ENCODE assay signal across 13 cellular contexts in genomic region chr2:177633910-177634294, GRCh38.
DNase-seq lines count a peak whose midpoint lies in the region; ATAC-seq, FAIRE-seq and TF ChIP-seq lines count a peak whose summit lies in the region.
"Had no signal": no experiment of that assay in that cellular context is flagged by ENCODE, and none has a peak within 500 bp of the region (broad histone marks: within the 10 kb centered on the region; RNA-seq: fewer than 3 reads in every experiment).

No MANE protein-coding gene starts in this region.

- DNase-seq in breast epithelium (ENCODE audit: low spot score in 2 of 2) (no peak), MCF 10A (ENCODE audit: unreplicated experiment) (no peak), keratinocyte (ENCODE audit: low read depth, low spot score) (no peak), testis (no peak), colonic mucosa (no peak), Peyer's patch (no peak)
- DNase-seq: C1 segment of cervical spinal cord; foreskin melanocyte; naive thymus-derived CD8-positive, alpha-beta T cell had no signal

- no peak overlapping the region for H3K4me3 Mint-ChIP-seq in MCF 10A (ENCODE audit: unreplicated experiment)
- H3K4me3 Mint-ChIP-seq: activated naive CD4-positive, alpha-beta T cell treated with anti-CD3 and anti-CD28 coated beads, Interleukin-2, amount 50 U/mL, for 24 hours had no signal

- H2AFZ ChIP-seq in OCI-LY3 (ENCODE audit: low read depth, low read length) (peak overlapping the region; percentile 69; the same call in 1 of the 2 replicates), keratinocyte (ENCODE audit: control insufficient read depth, low read length) (no peak overlapping the region)

- H3K9me3 ChIP-seq in breast epithelium (no peaks in the 10 kb centered on the region), OCI-LY3 (ENCODE audit: insufficient read depth, low read length) (no peaks in the 10 kb centered on the region), keratinocyte (ENCODE audit: control insufficient read depth, low read depth, low read length) (no peaks in the 10 kb centered on the region), testis (no peaks in the 10 kb centered on the region), colonic mucosa (no peaks in the 10 kb centered on the region), Peyer's patch (no peaks in the 10 kb centered on the region)

- dilution Hi-C loops in keratinocyte (cut with MboI; ENCODE audit: extremely low pct_ligation_motif_present, low sequenced_read_pairs): no loop called here

- H3K79me2 ChIP-seq in OCI-LY3 (ENCODE audit: low read length) (no peaks in the 10 kb centered on the region), keratinocyte (ENCODE audit: control insufficient read depth, insufficient read depth, low read length) (no peaks in the 10 kb centered on the region)

- peaks cover 12% of the 10 kb centered on the region for H3K27me3 Mint-ChIP-seq in MCF 10A (ENCODE audit: insufficient read depth, unreplicated experiment)

- H3K27ac Mint-ChIP-seq in MCF 10A (ENCODE audit: low read depth, unreplicated experiment): no peak overlapping the region
- H3K27ac Mint-ChIP-seq: activated naive CD4-positive, alpha-beta T cell treated with anti-CD3 and anti-CD28 coated beads, Interleukin-2, amount 50 U/mL, for 24 hours had no signal

- H3K4me3 ChIP-seq in breast epithelium: peak overlapping the region in 2 of 3 donors; percentile 20 to 45
- H3K4me3 ChIP-seq in OCI-LY3 (ENCODE audit: low read length): peak overlapping the region; percentile 61
- H3K4me3 ChIP-seq in keratinocyte (ENCODE audit: control insufficient read depth in 2 of 3, extremely low read depth in 1 of 3, insufficient read depth in 2 of 3, low read depth in 1 of 3, low read length in 3 of 3): peak overlapping the region in 1 of 3 experiments; percentile 23
- peak overlapping the region; percentile 3 to 11 for H3K4me3 ChIP-seq in testis
- no peak overlapping the region for H3K4me3 ChIP-seq in colonic mucosa
- no peak overlapping the region for H3K4me3 ChIP-seq in Peyer's patch

- H3K27me3 ChIP-seq in breast epithelium (no peaks in the 10 kb centered on the region), OCI-LY3 (ENCODE audit: low read depth, low read length) (no peaks in the 10 kb centered on the region), keratinocyte (ENCODE audit: control insufficient read depth, extremely low read depth, insufficient read depth, low read length) (no peaks in the 10 kb centered on the region), testis (no peaks in the 10 kb centered on the region), colonic mucosa (no peaks in the 10 kb centered on the region), Peyer's patch (no peaks in the 10 kb centered on the region)

- no peak for ATAC-seq in GM18505 (IDR thresholded peaks at IDR 0.05; ENCODE audit: unreplicated experiment)
- ATAC-seq: HCT116; naive thymus-derived CD8-positive, alpha-beta T cell had no signal

- intact Hi-C loops in breast epithelium (cut with DNase I; ENCODE audit: low total_unique reads) (no loop called here), MCF 10A (cut with micrococcal nuclease) (no loop called here), testis (cut with DNase I; ENCODE audit: low total_unique reads) (no loop called here), colonic mucosa (cut with DNase I) (no loop called here)

- H3K9me3 Mint-ChIP-seq in MCF 10A (ENCODE audit: unreplicated experiment): no peaks in the 10 kb centered on the region
- H3K9me3 Mint-ChIP-seq: activated naive CD4-positive, alpha-beta T cell treated with anti-CD3 and anti-CD28 coated beads, Interleukin-2, amount 50 U/mL, for 24 hours had no signal

- H3K9ac ChIP-seq in OCI-LY3 (ENCODE audit: low read length) (peak overlapping the region; percentile 33; the same call in 1 of the 2 replicates), keratinocyte (ENCODE audit: control insufficient read depth, extremely low read depth, insufficient read depth, low read length) (no peak overlapping the region), colonic mucosa (ENCODE audit: low read depth in 2 of 2, low read length in 2 of 2) (no peak overlapping the region)

- POLR2A ChIA-PET in MCF 10A (lab: Yijun Ruan, JAX): interaction anchor here (0.6 kb wide), 1 partner anchor 370 kb away, joined by 3 read pairs; no protein-coding TSS in a partner anchor

- H3K27ac ChIP-seq in breast epithelium (no peak overlapping the region), OCI-LY3 (ENCODE audit: low read length) (no peak overlapping the region), keratinocyte (ENCODE audit: control insufficient read depth, insufficient read depth, low read length) (no peak overlapping the region), testis (no peak overlapping the region), colonic mucosa (no peak overlapping the region), Peyer's patch (no peak overlapping the region)

- WGBS in testis, 2 donors: 10 to 37% methylated on average over 1 of the region's 1 CpG

- H3K9me1 ChIP-seq in keratinocyte (ENCODE audit: control insufficient read depth, extremely low read depth, insufficient read depth, low read length): no peaks in the 10 kb centered on the region

- no peak for FAIRE-seq in keratinocyte (lab: Jason Lieb, UNC)

- H3K36me3 Mint-ChIP-seq in MCF 10A (ENCODE audit: insufficient read depth, unreplicated experiment): no peaks in the 10 kb centered on the region
- H3K36me3 Mint-ChIP-seq: naive thymus-derived CD8-positive, alpha-beta T cell had no signal

- H4K20me1 ChIP-seq in OCI-LY3 (ENCODE audit: insufficient read depth, low read length) (no peaks in the 10 kb centered on the region), keratinocyte (ENCODE audit: control insufficient read depth, extremely low read depth, insufficient read depth, low read length) (no peaks in the 10 kb centered on the region)

- TF ChIP-seq POLR2A in breast epithelium (IDR thresholded peaks at IDR 0.05): no peak
- TF ChIP-seq POLR2A in testis (IDR thresholded peaks at IDR 0.05): no peak
- TF ChIP-seq POLR2A in GM18505 (IDR thresholded peaks at IDR 0.05; ENCODE audit: borderline replicate concordance, extremely low read depth, insufficient read depth, insufficient read length): no peak
- no peak for TF ChIP-seq POLR2A in Peyer's patch (IDR thresholded peaks at IDR 0.05)

- no TSS peak for BruUV-seq in MCF 10A (replicated peaks; lab: Mats Ljungman, UMichigan)

- no peaks in the 10 kb centered on the region for H3K4me1 Mint-ChIP-seq in MCF 10A (ENCODE audit: insufficient read depth, unreplicated experiment)
- H3K4me1 Mint-ChIP-seq: activated naive CD4-positive, alpha-beta T cell treated with anti-CD3 and anti-CD28 coated beads, Interleukin-2, amount 50 U/mL, for 24 hours; naive thymus-derived CD8-positive, alpha-beta T cell had no signal

- TF ChIP-seq CTCF in breast epithelium (IDR thresholded peaks at IDR 0.05) (no peak), MCF 10A (IDR thresholded peaks at IDR 0.05; ENCODE audit: unreplicated experiment) (no peak), OCI-LY3 (IDR thresholded peaks at IDR 0.05; ENCODE audit: low read depth, low read length) (no peak), keratinocyte (optimal IDR thresholded peaks at IDR 0.05 in 1 of 3, IDR thresholded peaks at IDR 0.05 in 1 of 3, conservative IDR thresholded peaks at IDR 0.05 in 1 of 3; ENCODE audit: extremely low read depth in 1 of 3, insufficient read depth in 2 of 3, low read length in 3 of 3) (no peak), testis (IDR thresholded peaks at IDR 0.05) (no peak), colonic mucosa (IDR thresholded peaks at IDR 0.05) (no peak), Peyer's patch (IDR thresholded peaks at IDR 0.05) (no peak)

- peak overlapping the region; percentile 50 for H3K4me2 ChIP-seq in OCI-LY3 (ENCODE audit: low read length)
- H3K4me2 ChIP-seq in keratinocyte (ENCODE audit: control insufficient read depth, extremely low read depth, insufficient read depth, low read depth, low read length): peak overlapping the region; percentile 27

- H3K4me1 ChIP-seq in breast epithelium: no peaks in the 10 kb centered on the region
- H3K4me1 ChIP-seq in OCI-LY3 (ENCODE audit: low read length): peaks cover 4% of the 10 kb centered on the region
- H3K4me1 ChIP-seq in keratinocyte (ENCODE audit: control insufficient read depth, extremely low read depth, insufficient read depth, low read length): no peaks in the 10 kb centered on the region
- H3K4me1 ChIP-seq in testis: peaks cover 11% of the 10 kb centered on the region
- H3K4me1 ChIP-seq in colonic mucosa: no peaks in the 10 kb centered on the region
- H3K4me1 ChIP-seq in Peyer's patch: no peaks in the 10 kb centered on the region

- CTCF ChIA-PET in MCF 10A (lab: Yijun Ruan, JAX): interaction anchor here (0.6 to 0.9 kb wide), 2 partner anchors 36 to 91 kb away, joined by 4 read pairs; no protein-coding TSS in a partner anchor

- H3K36me3 ChIP-seq in breast epithelium (no peaks in the 10 kb centered on the region), OCI-LY3 (replicated peaks; ENCODE audit: low read depth, low read length) (no peaks in the 10 kb centered on the region), keratinocyte (ENCODE audit: control insufficient read depth in 2 of 2, extremely low read depth in 1 of 2, insufficient read depth in 2 of 2, low read length in 2 of 2) (no peaks in the 10 kb centered on the region), testis (ENCODE audit: low read depth, missing control alignments) (no peaks in the 10 kb centered on the region), colonic mucosa (no peaks in the 10 kb centered on the region), Peyer's patch (no peaks in the 10 kb centered on the region)

Comparison
In these comparisons a context has a peak if more than half of its experiments do, and no peak if none do; other contexts are left out.
1. H3K4me3 ChIP-seq: peak in breast epithelium (2 of 3), OCI-LY3 (single experiment) and testis (2 of 2); none in colonic mucosa (single experiment) and Peyer's patch (0 of 4).